ENCODE assay signal across 9 cellular contexts in the genomic region with DNA sequence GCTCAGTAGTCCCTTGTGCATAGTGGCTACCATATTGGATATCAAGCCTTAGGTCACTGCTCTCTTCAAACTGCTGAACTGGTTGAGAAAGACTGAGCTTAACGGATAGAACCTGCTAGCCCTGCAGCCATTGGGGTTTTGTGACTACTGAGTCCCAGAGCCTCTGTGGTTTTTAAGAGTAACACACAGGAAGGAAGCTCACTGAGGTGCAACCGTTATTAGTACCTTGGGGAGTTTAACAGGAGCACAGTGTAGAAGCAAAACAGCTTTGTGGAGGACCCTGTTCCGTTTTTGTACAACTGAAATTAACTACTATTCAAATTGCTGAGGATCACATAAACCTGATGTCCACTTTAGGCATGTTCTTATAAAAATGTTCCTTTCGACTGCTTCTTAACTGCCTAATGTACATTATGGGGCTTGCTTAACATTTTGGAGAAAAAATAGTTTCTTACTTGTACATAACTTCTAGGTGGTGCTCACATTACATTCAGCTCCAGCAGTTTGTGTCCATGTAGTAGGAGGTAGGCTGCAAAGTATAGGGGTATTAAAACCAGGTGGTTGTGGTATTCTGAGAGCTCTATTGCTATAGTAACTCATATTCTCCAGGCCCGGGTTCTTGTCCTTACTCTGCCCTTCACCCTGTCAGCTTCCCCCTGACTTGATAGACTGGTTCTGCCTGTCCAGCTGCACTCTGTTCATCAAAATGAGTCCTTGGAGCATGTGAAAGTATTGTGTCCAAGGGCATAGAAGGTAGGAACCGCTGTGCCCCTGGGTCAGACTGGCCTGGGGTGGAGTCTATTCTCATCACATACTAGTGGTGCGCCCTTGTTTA. TPM values are rescaled to one million over a fixed set of nuclear protein-coding genes. Genes with fewer than 3 reads are reported as not detected.
DNase-seq lines count a peak whose midpoint lies in the region; ATAC-seq and TF ChIP-seq lines count a peak whose summit lies in the region.
"Had no signal": no experiment of that assay in that cellular context is flagged by ENCODE, and none has a peak within 500 bp of the region (broad histone marks: within the 10 kb centered on the region; RNA-seq: fewer than 3 reads in every experiment).

No MANE protein-coding gene starts in this region.

- H3K4me1 Mint-ChIP-seq in naive B cell = peaks cover 69 to 93% (median 83%) of the 10 kb centered on the region in 3 donors
- no peaks in the 10 kb centered on the region for H3K4me1 Mint-ChIP-seq in glutamatergic neuron (ENCODE audit: low read depth, unreplicated experiment)

- H3K27me3 Mint-ChIP-seq in naive B cell (no peaks in the 10 kb centered on the region), glutamatergic neuron (ENCODE audit: unreplicated experiment) (peaks cover 1% of the 10 kb centered on the region)

- H3K9ac ChIP-seq in SK-N-SH = no peak overlapping the region

- no peaks in the 10 kb centered on the region for H3F3A ChIP-seq in SK-N-SH (replicated peaks; ENCODE audit: insufficient read depth)

- no peak overlapping the region for H3K4me2 ChIP-seq in SK-N-SH
- H3K4me2 ChIP-seq: A549 had no signal

- no peaks in the 10 kb centered on the region for H3K36me3 ChIP-seq in SK-N-SH (replicated peaks in 1 of 2; ENCODE audit: control insufficient read depth in 1 of 2, insufficient read depth in 2 of 2, low read length in 1 of 2)

- ATAC-seq in SK-N-SH treated with all-trans-retinoic acid at 6 μM for 48 hours (peak; percentile 69), HG02623 (IDR thresholded peaks at IDR 0.05; ENCODE audit: unreplicated experiment) (peak; percentile 88), naive B cell (ENCODE audit: low read depth in 2 of 2) (peak; percentile 84)
- ATAC-seq: A549 had no signal

- no peaks in the 10 kb centered on the region for H3K27me3 ChIP-seq in SK-N-SH (ENCODE audit: insufficient read depth)

- H4K20me1 ChIP-seq in SK-N-SH (ENCODE audit: insufficient read depth) = no peaks in the 10 kb centered on the region

- peaks cover 11 to 19% of the 10 kb centered on the region in 2 donors for H3K36me3 Mint-ChIP-seq in naive B cell
- H3K36me3 Mint-ChIP-seq in glutamatergic neuron (ENCODE audit: unreplicated experiment) = no peaks in the 10 kb centered on the region

- H3K79me2 ChIP-seq in SK-N-SH (ENCODE audit: insufficient read depth) = peaks cover 11% of the 10 kb centered on the region

- no peak overlapping the region for H3K27ac ChIP-seq in SK-N-SH (ENCODE audit: low read depth in 2 of 2, low read length in 1 of 2)
- H3K27ac ChIP-seq: A549 had no signal

- H3K9me2 ChIP-seq in SK-N-SH = no peaks in the 10 kb centered on the region

- CTCF ChIA-PET in SK-N-SH (lab: Yijun Ruan, JAX) = interaction anchor here (0.8 to 2.4 kb wide), 7 partner anchors 9 to 141 kb away, joined by 3 to 10 read pairs (median 7); a partner anchor contains a TSS

- TF ChIP-seq CTCF in SK-N-SH (IDR thresholded peaks at IDR 0.05) (no peak), NB4 (IDR thresholded peaks at IDR 0.05; ENCODE audit: low read depth, low read length) (no peak), glutamatergic neuron (IDR thresholded peaks at IDR 0.05; ENCODE audit: partially characterized antibody, unreplicated experiment) (no peak)

- no peak for DNase-seq in SK-N-SH
- peak; percentile 98 for DNase-seq in NB4 (ENCODE audit: low read depth)
- DNase-seq in naive B cell = peak; percentile 82
- no peak for DNase-seq in NCI-H1694 treated with DMSO at 0.1 percent for 48 hours (lab: John Stamatoyannopoulos, UW)
- DNase-seq in NCI-H1048 (lab: John Stamatoyannopoulos, UW) = no peak
- no peak for DNase-seq in glutamatergic neuron

- peak overlapping the region; percentile 91 to 99 (median 96) for H3K27ac Mint-ChIP-seq in naive B cell
- H3K27ac Mint-ChIP-seq in glutamatergic neuron (ENCODE audit: unreplicated experiment) = no peak overlapping the region

- H3K4me3 ChIP-seq in SK-N-SH (ENCODE audit: low read depth in 2 of 2, low read length in 1 of 2) = no peak overlapping the region
- peak overlapping the region; percentile 54 for H3K4me3 ChIP-seq in NB4 (ENCODE audit: low read depth, low read length)
- H3K4me3 ChIP-seq: A549 had no signal

- peak; percentile 49 for TF ChIP-seq POLR2A in NB4 (IDR thresholded peaks at IDR 0.05; ENCODE audit: extremely low read depth, insufficient read length)

- H3K4me1 ChIP-seq in SK-N-SH (ENCODE audit: control insufficient read depth in 1 of 2, insufficient read depth in 2 of 2, low read depth in 1 of 2, low read length in 1 of 2) = peaks cover 0 to 4% of the 10 kb centered on the region in 2 experiments; a peak in 1 of 4 replicates
- H3K4me1 ChIP-seq: A549 had no signal

- TF ChIP-seq EP300 in SK-N-SH (IDR thresholded peaks at IDR 0.05; ENCODE audit: borderline replicate concordance in 1 of 2, low read depth in 1 of 2, low read length in 1 of 2) = no peak

- POLR2A ChIA-PET in SK-N-SH (lab: Yijun Ruan, JAX) = no interaction called here

- no peak overlapping the region for H2AFZ ChIP-seq in SK-N-SH (ENCODE audit: low read depth)

- H3K9me3 Mint-ChIP-seq in naive B cell (peaks cover 0 to 4% (median 0%) of the 10 kb centered on the region in 7 donors), glutamatergic neuron (ENCODE audit: unreplicated experiment) (no peaks in the 10 kb centered on the region)

- H3K9me3 ChIP-seq in SK-N-SH = no peaks in the 10 kb centered on the region
- H3K9me3 ChIP-seq: A549 had no signal

- WGBS in SK-N-SH (ENCODE audit: low lambda C conversion rate) = 88% methylated on average over 7 of the region's 7 CpGs

- H3K4me3 Mint-ChIP-seq in naive B cell (peak overlapping the region; percentile 77 to 100 (median 95)), glutamatergic neuron (ENCODE audit: unreplicated experiment) (no peak overlapping the region)

- TF ChIP-seq RAD21 in SK-N-SH (IDR thresholded peaks at IDR 0.05; ENCODE audit: low read length) = no peak

TF ChIP-seq in SK-N-SH treated with all-trans-retinoic acid at 6 μM for 48 hours, 23 proteins besides CTCF, POLR2A, EP300 and RAD21:
- TF ChIP-seq RARB (CRISPR knock-in tag; IDR thresholded peaks at IDR 0.05) = no peak
- TF ChIP-seq, protein P1, sequence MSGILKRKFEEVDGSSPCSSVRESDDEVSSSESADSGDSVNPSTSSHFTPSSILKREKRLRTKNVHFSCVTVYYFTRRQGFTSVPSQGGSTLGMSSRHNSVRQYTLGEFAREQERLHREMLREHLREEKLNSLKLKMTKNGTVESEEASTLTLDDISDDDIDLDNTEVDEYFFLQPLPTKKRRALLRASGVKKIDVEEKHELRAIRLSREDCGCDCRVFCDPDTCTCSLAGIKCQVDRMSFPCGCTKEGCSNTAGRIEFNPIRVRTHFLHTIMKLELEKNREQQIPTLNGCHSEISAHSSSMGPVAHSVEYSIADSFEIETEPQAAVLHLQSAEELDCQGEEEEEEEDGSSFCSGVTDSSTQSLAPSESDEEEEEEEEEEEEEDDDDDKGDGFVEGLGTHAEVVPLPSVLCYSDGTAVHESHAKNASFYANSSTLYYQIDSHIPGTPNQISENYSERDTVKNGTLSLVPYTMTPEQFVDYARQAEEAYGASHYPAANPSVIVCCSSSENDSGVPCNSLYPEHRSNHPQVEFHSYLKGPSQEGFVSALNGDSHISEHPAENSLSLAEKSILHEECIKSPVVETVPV (CRISPR knock-in tag; IDR thresholded peaks at IDR 0.05) = no peak

TF ChIP-seq in SK-N-SH, 30 proteins besides CTCF, POLR2A, EP300 and RAD21:
- no peak for TF ChIP-seq POLR2AphosphoS5 (IDR thresholded peaks at IDR 0.05; ENCODE audit: low read depth, low read length)
- TF ChIP-seq, protein P2, sequence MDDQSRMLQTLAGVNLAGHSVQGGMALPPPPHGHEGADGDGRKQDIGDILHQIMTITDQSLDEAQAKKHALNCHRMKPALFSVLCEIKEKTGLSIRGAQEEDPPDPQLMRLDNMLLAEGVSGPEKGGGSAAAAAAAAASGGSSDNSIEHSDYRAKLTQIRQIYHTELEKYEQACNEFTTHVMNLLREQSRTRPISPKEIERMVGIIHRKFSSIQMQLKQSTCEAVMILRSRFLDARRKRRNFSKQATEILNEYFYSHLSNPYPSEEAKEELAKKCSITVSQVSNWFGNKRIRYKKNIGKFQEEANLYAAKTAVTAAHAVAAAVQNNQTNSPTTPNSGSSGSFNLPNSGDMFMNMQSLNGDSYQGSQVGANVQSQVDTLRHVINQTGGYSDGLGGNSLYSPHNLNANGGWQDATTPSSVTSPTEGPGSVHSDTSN (IDR thresholded peaks at IDR 0.05) = no peak
- no peak for TF ChIP-seq TEAD4 (IDR thresholded peaks at IDR 0.05; ENCODE audit: borderline replicate concordance, insufficient read depth)
- no peak for TF ChIP-seq CHD2 (IDR thresholded peaks at IDR 0.05; ENCODE audit: low read length, partially characterized antibody)

RNA-seq across cellular contexts. Expression of a gene that starts 17.3 kb away (rescaled TPM):
- 8.4 and 9.3 TPM in 2 replicates for polyA plus RNA-seq in SK-N-SH (2012; rRNA removed)
- 9.5 and 9.8 TPM in 2 replicates for polyA plus RNA-seq in SK-N-SH (2012; cell fraction: cytosol; rRNA removed)
- polyA plus RNA-seq in SK-N-SH (2012; cell fraction: nucleus; rRNA removed) = 6.1 and 9.6 TPM in 2 replicates
- polyA plus RNA-seq in naive B cell (ENCODE audit: low read depth in 6 of 6) = 100 to 1,000 TPM in 5 of 6 donors, 10 to 100 TPM in 1; 88.9 to 156 (median 126) TPM
- total RNA-seq in glutamatergic neuron (ENCODE audit: unreplicated experiment) = 14.0 TPM

RNA-seq across cellular contexts. Expression of a gene that starts 43.7 kb away (rescaled TPM):
- polyA plus RNA-seq in SK-N-SH (2012; rRNA removed) (3.0 and 5.2 TPM in 2 replicates), naive B cell (ENCODE audit: low read depth in 6 of 6) (10 to 100 TPM in 5 of 6 donors, 1 to 10 TPM in 1; 5.7 to 26.9 (median 18.6) TPM)
- polyA plus RNA-seq in SK-N-SH (2012; cell fraction: cytosol; rRNA removed) = 5.1 and 6.3 TPM in 2 replicates
- 3.1 and 3.7 TPM in 2 replicates for polyA plus RNA-seq in SK-N-SH (2012; cell fraction: nucleus; rRNA removed)
- 7.4 TPM for total RNA-seq in glutamatergic neuron (ENCODE audit: unreplicated experiment)

RNA-seq across cellular contexts. Expression of a gene that starts 44.0 kb away (rescaled TPM):
- 8.3 and 9.7 TPM in 2 replicates for polyA plus RNA-seq in SK-N-SH (2012; rRNA removed)
- polyA plus RNA-seq in SK-N-SH (2012; cell fraction: cytosol; rRNA removed) = 9.5 and 11.4 TPM in 2 replicates
- polyA plus RNA-seq in SK-N-SH (2012; cell fraction: nucleus; rRNA removed) = 5.6 and 9.6 TPM in 2 replicates
- 1 to 10 TPM; 4.5 to 8.7 (median 6.9) TPM for polyA plus RNA-seq in naive B cell (ENCODE audit: low read depth in 6 of 6)
- 18.4 TPM for total RNA-seq in glutamatergic neuron (ENCODE audit: unreplicated experiment)

Comparison
In these comparisons a context has a peak if more than half of its experiments do, and no peak if none do; other contexts are left out.
1. DNase-seq: peak in NB4 (single experiment) and naive B cell (single experiment); none in SK-N-SH (single experiment), NCI-H1694 treated with DMSO at 0.1 percent for 48 hours (single experiment), NCI-H1048 (single experiment) and glutamatergic neuron (single experiment).
2. RNA of a gene that starts 17.3 kb away (polyA plus RNA-seq): 88.9 to 156 TPM in naive B cell; 6.1 to 9.8 TPM in SK-N-SH; every median in the first group is over 4 times any median in the second.
3. Peak in every context shown above with its lines, with median percentiles within 50 percentile points of each other: ATAC-seq.